In the genomic region with DNA sequence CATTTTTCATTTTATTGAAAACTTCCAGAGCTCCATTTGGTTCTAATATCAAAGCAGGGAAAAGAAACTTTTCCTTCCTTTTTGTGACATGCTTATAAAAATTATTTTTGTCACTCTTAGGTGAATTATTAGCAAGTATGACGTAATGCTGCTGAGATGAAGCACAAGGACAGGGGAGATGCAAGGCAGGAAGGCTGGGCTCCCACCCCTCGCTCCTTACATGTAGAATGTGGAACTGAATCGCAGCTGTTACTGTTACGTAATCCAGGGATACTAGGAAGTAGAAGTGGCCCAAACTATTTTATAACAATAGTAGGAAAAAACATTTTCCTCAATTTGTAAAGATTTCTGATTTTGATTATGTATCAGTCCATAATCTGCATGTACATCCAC, we compare ENCODE assay signal across 13 cellular contexts. TPM values are rescaled to one million over a fixed set of nuclear protein-coding genes. Genes with fewer than 3 reads are reported as not detected.
DNase-seq lines count a peak whose midpoint lies in the region; ATAC-seq and TF ChIP-seq lines count a peak whose summit lies in the region.
"Had no signal": no experiment of that assay in that cellular context is flagged by ENCODE, and none has a peak within 500 bp of the region (broad histone marks: within the 10 kb centered on the region; RNA-seq: fewer than 3 reads in every experiment).

No MANE protein-coding gene starts in this region.

- H3K27ac Mint-ChIP-seq in dendritic cell treated with granulocyte-macrophage colony-stimulating factor and Interleukin-4, amounts not matched to agents 40 ng/mL and 50 ng/mL, for 4 days, result peak overlapping the region; percentile 53
- H3K27ac Mint-ChIP-seq: activated T-helper 1 cell treated with anti-CD3 and anti-CD28 coated beads, Interleukin-12 subunit alpha, Interleukin-12 subunit beta, Interleukin-2, Interleukin-4 antibody, amounts not matched to agents 30 ng/mL and 10 ng/mL and 1 ng/mL, durations not matched to agents 14 hours and 24 hours and 36 hours had no signal

- H3K9me3 ChIP-seq in left ventricle myocardium inferior (replicated peaks) (peaks cover 5% of the 10 kb centered on the region), ascending aorta (no peaks in the 10 kb centered on the region)

- H3K27me3 Mint-ChIP-seq in dendritic cell treated with granulocyte-macrophage colony-stimulating factor and Interleukin-4, amounts not matched to agents 40 ng/mL and 50 ng/mL, for 4 days, result peaks cover 19% of the 10 kb centered on the region

- no peak overlapping the region for H3K4me3 ChIP-seq in left ventricle myocardium inferior
- H3K4me3 ChIP-seq in ascending aorta, result no peak overlapping the region

- DNase-seq in Right ventricle myocardium inferior (ENCODE audit: missing footprints) (no peak), left ventricle myocardium inferior (no peak), mesenteric fat pad (ENCODE audit: low spot score) (peak; percentile 16), NCI-H1092 treated with DMSO at 0.1 percent for 48 hours (lab: John Stamatoyannopoulos, UW) (no peak), ascending aorta (ENCODE audit: low spot score in 2 of 2) (no peak)
- DNase-seq: activated CD4-positive, CD25-positive, alpha-beta regulatory T cell; NCI-H1436 treated with DMSO at 0.1 percent for 48 hours; nephron progenitor cell had no signal

- peaks cover 1% of the 10 kb centered on the region for H3K9me3 Mint-ChIP-seq in dendritic cell treated with granulocyte-macrophage colony-stimulating factor and Interleukin-4, amounts not matched to agents 40 ng/mL and 50 ng/mL, for 4 days
- H3K9me3 Mint-ChIP-seq: activated T-helper 1 cell treated with anti-CD3 and anti-CD28 coated beads, Interleukin-12 subunit alpha, Interleukin-12 subunit beta, Interleukin-2, Interleukin-4 antibody, amounts not matched to agents 30 ng/mL and 10 ng/mL and 1 ng/mL, durations not matched to agents 14 hours and 24 hours and 36 hours had no signal

- H3K36me3 Mint-ChIP-seq in dendritic cell treated with granulocyte-macrophage colony-stimulating factor and Interleukin-4, amounts not matched to agents 40 ng/mL and 50 ng/mL, for 4 days (ENCODE audit: low read depth), result no peaks in the 10 kb centered on the region

- TF ChIP-seq CTCF in left ventricle myocardium inferior (IDR thresholded peaks at IDR 0.05; ENCODE audit: borderline replicate concordance) (no peak), ascending aorta (IDR thresholded peaks at IDR 0.05) (no peak)

- no peak overlapping the region for H3K4me3 Mint-ChIP-seq in dendritic cell treated with granulocyte-macrophage colony-stimulating factor and Interleukin-4, amounts not matched to agents 40 ng/mL and 50 ng/mL, for 4 days
- H3K4me3 Mint-ChIP-seq: activated T-helper 1 cell treated with anti-CD3 and anti-CD28 coated beads, Interleukin-12 subunit alpha, Interleukin-12 subunit beta, Interleukin-2, Interleukin-4 antibody, amounts not matched to agents 30 ng/mL and 10 ng/mL and 1 ng/mL, durations not matched to agents 14 hours and 24 hours and 36 hours had no signal

- H3K36me3 ChIP-seq in left ventricle myocardium inferior (no peaks in the 10 kb centered on the region), ascending aorta (no peaks in the 10 kb centered on the region)

- H3K4me1 ChIP-seq in left ventricle myocardium inferior (peaks cover 11% of the 10 kb centered on the region), ascending aorta (no peaks in the 10 kb centered on the region)

- intact Hi-C loops in Right ventricle myocardium inferior (cut with DNase I) (no loop called here), left ventricle myocardium inferior (cut with micrococcal nuclease) (no loop called here), ascending aorta (cut with DNase I) (no loop called here)
- intact Hi-C loops in dendritic cell treated with granulocyte-macrophage colony-stimulating factor and Interleukin-4, amounts not matched to agents 40 ng/mL and 50 ng/mL, for 4 days (cut with micrococcal nuclease), result no loop called here

- no peak overlapping the region for H3K27ac ChIP-seq in left ventricle myocardium inferior (replicated peaks)
- no peak overlapping the region for H3K27ac ChIP-seq in ascending aorta

- H3K27me3 ChIP-seq in left ventricle myocardium inferior (ENCODE audit: low read depth) (no peaks in the 10 kb centered on the region), ascending aorta (no peaks in the 10 kb centered on the region)

- ATAC-seq in Right ventricle myocardium inferior (peak; percentile 59), HG03439 (IDR thresholded peaks at IDR 0.05; ENCODE audit: unreplicated experiment) (no peak), HG02840 (IDR thresholded peaks at IDR 0.05; ENCODE audit: low FRiP score, unreplicated experiment) (no peak)

- H3K4me1 Mint-ChIP-seq in dendritic cell treated with granulocyte-macrophage colony-stimulating factor and Interleukin-4, amounts not matched to agents 40 ng/mL and 50 ng/mL, for 4 days (ENCODE audit: low read depth), result peaks cover 33% of the 10 kb centered on the region

RNA-seq across cellular contexts. Expression of a gene that starts 17.1 kb away (rescaled TPM):
- total RNA-seq in Right ventricle myocardium inferior (29.3 TPM), left ventricle myocardium inferior (33.8 TPM), mesenteric fat pad (59.9 TPM), ascending aorta (9.0 TPM)

RNA-seq across cellular contexts. Expression of a gene that starts 39.6 kb away (rescaled TPM):
- total RNA-seq in Right ventricle myocardium inferior, result 58.9 TPM
- 64.2 TPM for total RNA-seq in left ventricle myocardium inferior
- total RNA-seq in mesenteric fat pad, result 74.7 TPM
- total RNA-seq in ascending aorta, result 31.6 TPM

RNA-seq across cellular contexts. Expression of a gene that starts 54.5 kb away (rescaled TPM):
- total RNA-seq in Right ventricle myocardium inferior (0.30 TPM), left ventricle myocardium inferior (0.33 TPM), mesenteric fat pad (not detected), ascending aorta (not detected)
- total RNA-seq: activated T-helper 1 cell treated with anti-CD3 and anti-CD28 coated beads, Interleukin-12 subunit alpha, Interleukin-12 subunit beta, Interleukin-2, Interleukin-4 antibody, amounts not matched to agents 30 ng/mL and 10 ng/mL and 1 ng/mL, durations not matched to agents 14 hours and 24 hours and 36 hours; RPMI7951 had no signal
